1 cellular context compared by ENCODE assay signal in genomic region chr2:96734899-96735585, GRCh38.
A peak's percentile ranks its signal among the peaks of the same experiment; 100 is the strongest.
TF ChIP-seq lines count a peak whose summit lies in the region.

No MANE protein-coding gene starts in this region.

TF ChIP-seq in K562, 482 proteins besides CTCF, POLR2A, EP300 and RAD21:
- TF ChIP-seq PKNOX1 (IDR thresholded peaks at IDR 0.05) (peak; percentile 72), SNAPC5 (CRISPR knock-in tag; IDR thresholded peaks at IDR 0.05) (no peak), NFIC (IDR thresholded peaks at IDR 0.05) (peak; percentile 90), PBX2 (CRISPR knock-in tag; IDR thresholded peaks at IDR 0.05; ENCODE audit: low read depth) (no peak), PBX2 (tag; conservative IDR thresholded peaks at IDR 0.05; ENCODE audit: low read depth) (0 out of 2 replicates have a peak, but pooled peaks have one; percentile 24), ZNF407 (IDR thresholded peaks at IDR 0.05; ENCODE audit: low read depth) (no peak), CSDE1 (IDR thresholded peaks at IDR 0.05) (no peak), HMBOX1 (IDR thresholded peaks at IDR 0.05) (0 out of 2 replicates have a peak, but pooled peaks have one; percentile 46)
